19 cellular contexts compared by ENCODE assay signal in the genomic region with DNA sequence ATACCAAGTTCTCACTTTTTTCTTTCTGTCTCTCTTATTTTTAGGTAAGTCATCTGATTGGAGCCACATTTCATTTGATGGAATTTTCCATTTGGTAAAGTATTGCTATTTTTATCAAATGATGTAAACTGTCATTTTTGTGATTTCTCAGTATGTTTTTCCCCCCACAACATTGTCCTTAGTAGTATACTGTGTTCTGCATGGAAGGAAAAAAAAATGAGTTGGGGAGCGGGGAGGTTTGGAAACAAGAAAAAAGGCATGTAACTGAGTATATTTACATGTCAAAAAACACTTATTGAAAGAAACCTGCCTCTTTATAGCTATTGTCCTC.
DNase-seq lines count a peak whose midpoint lies in the region; ATAC-seq, FAIRE-seq and TF ChIP-seq lines count a peak whose summit lies in the region.
"Had no signal": no experiment of that assay in that cellular context is flagged by ENCODE, and none has a peak within 500 bp of the region (broad histone marks: within the 10 kb centered on the region; RNA-seq: fewer than 3 reads in every experiment).

No MANE protein-coding gene starts in this region.

- no peaks in the 10 kb centered on the region for H3F3A ChIP-seq in GM23338 (replicated peaks; ENCODE audit: low read depth)

- no peak overlapping the region for H3K27ac Mint-ChIP-seq in GM23338
- H3K27ac Mint-ChIP-seq: B cell; CD4-positive, alpha-beta T cell had no signal

- H3K9me3 Mint-ChIP-seq in GM23338, result peaks cover 3% of the 10 kb centered on the region; the same call in 1 of the 3 replicates

- H3K9ac ChIP-seq in endothelial cell of umbilical vein (replicated peaks; ENCODE audit: extremely low read depth, insufficient read depth, low read length), result no peak overlapping the region
- H3K9ac ChIP-seq in skeletal muscle tissue (ENCODE audit: low read depth in 1 of 3, low read length in 3 of 3), result no peak overlapping the region

- intact Hi-C loops in Panc1 (cut with micrococcal nuclease; ENCODE audit: unreplicated experiment) (no loop called here), endothelial cell of umbilical vein (cut with micrococcal nuclease) (no loop called here)

- H2AFZ ChIP-seq in GM23338 (no peak overlapping the region), endothelial cell of umbilical vein (ENCODE audit: low read depth, low read length) (no peak overlapping the region)

- no TSS peak for BruUV-seq in Panc1 (replicated peaks; lab: Mats Ljungman, UMichigan)
- BruUV-seq in endothelial cell of umbilical vein (replicated peaks; lab: Mats Ljungman, UMichigan), result TSS peak; percentile 32

- DNase-seq in GM23338 (ENCODE audit: low spot score) (no peak), Panc1 (ENCODE audit: low read depth, low spot score) (no peak), endothelial cell of umbilical vein (ENCODE audit: low read depth, low spot score) (no peak), NCI-H1048 (lab: John Stamatoyannopoulos, UW) (no peak), SHP77 (lab: John Stamatoyannopoulos, UW) (no peak)
- DNase-seq: C1 segment of cervical spinal cord; Calu3; CD4-positive, alpha-beta T cell; DMS 273 treated with DMSO at 0.1 percent for 48 hours; DMS79; GOT3 had no signal

- ATAC-seq in GM23338 (no peak), Panc1 (no peak), HG02938 (IDR thresholded peaks at IDR 0.05; ENCODE audit: unreplicated experiment) (no peak)
- ATAC-seq: GM12878 had no signal

- H3K4me2 ChIP-seq in GM23338, result peak overlapping the region; percentile 48; the same call in 1 of the 2 replicates
- H3K4me2 ChIP-seq in endothelial cell of umbilical vein (ENCODE audit: insufficient read depth, low read length), result peak overlapping the region; percentile 37

- FAIRE-seq in endothelial cell of umbilical vein (lab: Jason Lieb, UNC), result no peak
- FAIRE-seq: A204.1, GM12878, GM18507 had no signal

- H3K9me3 ChIP-seq in Panc1 (ENCODE audit: control insufficient read depth, insufficient read depth, low read depth, low read length) (no peaks in the 10 kb centered on the region), endothelial cell of umbilical vein (replicated peaks; ENCODE audit: control insufficient read depth, insufficient read depth, low read length) (no peaks in the 10 kb centered on the region), skeletal muscle tissue (ENCODE audit: control insufficient read depth in 3 of 3, low read length in 3 of 3) (no peaks in the 10 kb centered on the region)
- H3K9me3 ChIP-seq: HAP-1 had no signal

- no peak overlapping the region for H3K27ac ChIP-seq in GM23338 (ENCODE audit: low read depth)
- peak overlapping the region; percentile 52; the same call in 1 of the 2 replicates for H3K27ac ChIP-seq in Panc1 (ENCODE audit: low read length)
- peak overlapping the region; percentile 53 for H3K27ac ChIP-seq in endothelial cell of umbilical vein (ENCODE audit: insufficient read depth, low read depth, low read length)
- peak overlapping the region; percentile 2 for H3K27ac ChIP-seq in skeletal muscle tissue (ENCODE audit: low read depth, low read length)
- H3K27ac ChIP-seq: HL-60 had no signal

- H3K4me1 ChIP-seq in GM23338 (ENCODE audit: insufficient read depth), result peaks cover 30% of the 10 kb centered on the region
- peaks cover 19% of the 10 kb centered on the region for H3K4me1 ChIP-seq in Panc1 (ENCODE audit: control insufficient read depth, insufficient read depth, low read length)
- H3K4me1 ChIP-seq in endothelial cell of umbilical vein (ENCODE audit: control insufficient read depth, extremely low read depth, insufficient read depth, low read length), result peaks cover 52% of the 10 kb centered on the region
- peaks cover 20 to 39% (median 29%) of the 10 kb centered on the region in 3 donors for H3K4me1 ChIP-seq in skeletal muscle tissue (ENCODE audit: control insufficient read depth in 3 of 3, insufficient read depth in 3 of 3, low read length in 3 of 3)

- H3K4me3 Mint-ChIP-seq in GM23338, result no peak overlapping the region
- H3K4me3 Mint-ChIP-seq: B cell; CD4-positive, alpha-beta T cell had no signal

- in situ Hi-C loops in Panc1 (cut with HindIII; ENCODE audit: low pct_unique_long_range_greater_than_20kb, low sequenced_read_pairs), result no loop called here

- POLR2A ChIA-PET in Panc1 (lab: Charles Lee), result no interaction called here
- POLR2A ChIA-PET in endothelial cell of umbilical vein (lab: Charles Lee), result interaction anchor here (0.7 kb wide), 1 partner anchor 244 kb away, joined by 4 read pairs; no protein-coding TSS in a partner anchor

- peaks cover 26% of the 10 kb centered on the region for H3K4me1 Mint-ChIP-seq in GM23338

- no peak for TF ChIP-seq POLR2A in endothelial cell of umbilical vein (IDR thresholded peaks at IDR 0.05; ENCODE audit: low read depth, low read length)

- H3K27me3 ChIP-seq in GM23338 (ENCODE audit: insufficient read depth) (no peaks in the 10 kb centered on the region), Panc1 (ENCODE audit: control insufficient read depth, insufficient read depth, low read length) (no peaks in the 10 kb centered on the region), endothelial cell of umbilical vein (ENCODE audit: control insufficient read depth in 2 of 2, insufficient read depth in 2 of 2, low read length in 2 of 2) (no peaks in the 10 kb centered on the region), skeletal muscle tissue (ENCODE audit: control insufficient read depth in 3 of 3, insufficient read depth in 3 of 3, low read length in 3 of 3) (no peaks in the 10 kb centered on the region)

- no peaks in the 10 kb centered on the region for H3K9me1 ChIP-seq in endothelial cell of umbilical vein (replicated peaks; ENCODE audit: control insufficient read depth, extremely low read depth, insufficient read depth, low read length)

- no peak for TF ChIP-seq CTCF in GM23338 (conservative IDR thresholded peaks at IDR 0.05; ENCODE audit: low read depth in 2 of 2)
- no peak for TF ChIP-seq CTCF in Panc1 (IDR thresholded peaks at IDR 0.05)
- TF ChIP-seq CTCF in endothelial cell of umbilical vein (IDR thresholded peaks at IDR 0.05; ENCODE audit: extremely low read depth in 1 of 2, insufficient read depth in 1 of 2, low read depth in 1 of 2, low read length in 2 of 2), result no peak

- no peaks in the 10 kb centered on the region for H3K27me3 Mint-ChIP-seq in GM23338 (ENCODE audit: insufficient read depth, low read depth, poor library complexity)
- H3K27me3 Mint-ChIP-seq: B cell; CD4-positive, alpha-beta T cell had no signal

- CTCF ChIA-PET in Panc1 (lab: Charles Lee) (no interaction called here), endothelial cell of umbilical vein (lab: Charles Lee) (interaction anchor here (0.8 to 1.0 kb wide), 2 partner anchors 208 to 244 kb away, joined by 3 to 5 read pairs; no protein-coding TSS in a partner anchor)

- H3K36me3 ChIP-seq in GM23338 (ENCODE audit: insufficient read depth) (no peaks in the 10 kb centered on the region), Panc1 (ENCODE audit: control insufficient read depth, insufficient read depth, low read length) (no peaks in the 10 kb centered on the region), endothelial cell of umbilical vein (ENCODE audit: control insufficient read depth in 2 of 2, extremely low read depth in 1 of 2, insufficient read depth in 2 of 2, low read length in 2 of 2) (no peaks in the 10 kb centered on the region), skeletal muscle tissue (ENCODE audit: control insufficient read depth in 3 of 3, insufficient read depth in 3 of 3, low read length in 3 of 3) (no peaks in the 10 kb centered on the region)
- H3K36me3 ChIP-seq: HAP-1 had no signal

- H3K79me2 ChIP-seq in GM23338 (replicated peaks; ENCODE audit: insufficient read depth) (no peaks in the 10 kb centered on the region), endothelial cell of umbilical vein (ENCODE audit: control insufficient read depth, insufficient read depth, low read length) (no peaks in the 10 kb centered on the region)

- no peaks in the 10 kb centered on the region for H3K9me2 ChIP-seq in GM23338 (ENCODE audit: insufficient read depth)

- H3K4me3 ChIP-seq in GM23338 (no peak overlapping the region), Panc1 (ENCODE audit: low read depth in 2 of 2, low read length in 2 of 2) (no peak overlapping the region), endothelial cell of umbilical vein (replicated peaks in 1 of 3; ENCODE audit: insufficient read depth in 1 of 3, low read depth in 1 of 3, low read length in 3 of 3) (no peak overlapping the region), skeletal muscle tissue (ENCODE audit: low read length in 3 of 3) (no peak overlapping the region)
- H3K4me3 ChIP-seq: GM12878, HAP-1 had no signal

- H3K36me3 Mint-ChIP-seq in GM23338 (ENCODE audit: low read depth), result peaks cover 3% of the 10 kb centered on the region; the same call in 2 of the 3 replicates

- dilution Hi-C loops in endothelial cell of umbilical vein (cut with MboI; ENCODE audit: extremely low pct_ligation_motif_present, low sequenced_read_pairs), result no loop called here

- no peaks in the 10 kb centered on the region for H4K20me1 ChIP-seq in GM23338 (replicated peaks; ENCODE audit: insufficient read depth)
- H4K20me1 ChIP-seq in endothelial cell of umbilical vein (replicated peaks; ENCODE audit: control insufficient read depth, extremely low read depth, insufficient read depth, low read length), result no peaks in the 10 kb centered on the region

TF ChIP-seq in GM23338, 12 proteins besides CTCF, POLR2A, EP300 and RAD21 (continues in another document):
- TF ChIP-seq, protein P1, sequence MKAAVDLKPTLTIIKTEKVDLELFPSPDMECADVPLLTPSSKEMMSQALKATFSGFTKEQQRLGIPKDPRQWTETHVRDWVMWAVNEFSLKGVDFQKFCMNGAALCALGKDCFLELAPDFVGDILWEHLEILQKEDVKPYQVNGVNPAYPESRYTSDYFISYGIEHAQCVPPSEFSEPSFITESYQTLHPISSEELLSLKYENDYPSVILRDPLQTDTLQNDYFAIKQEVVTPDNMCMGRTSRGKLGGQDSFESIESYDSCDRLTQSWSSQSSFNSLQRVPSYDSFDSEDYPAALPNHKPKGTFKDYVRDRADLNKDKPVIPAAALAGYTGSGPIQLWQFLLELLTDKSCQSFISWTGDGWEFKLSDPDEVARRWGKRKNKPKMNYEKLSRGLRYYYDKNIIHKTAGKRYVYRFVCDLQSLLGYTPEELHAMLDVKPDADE (IDR thresholded peaks at IDR 0.05), result no peak
- TF ChIP-seq CREB1 (CRISPR knock-in tag; IDR thresholded peaks at IDR 0.05; ENCODE audit: low read depth) (no peak), EZH2 (IDR thresholded peaks at IDR 0.05; ENCODE audit: low read depth, unreplicated experiment) (no peak)

TF ChIP-seq in endothelial cell of umbilical vein, 7 proteins besides CTCF, POLR2A, EP300 and RAD21 (continues in another document):
- TF ChIP-seq FOS (IDR thresholded peaks at IDR 0.05; ENCODE audit: borderline replicate concordance, insufficient read depth, low read length), result no peak
- no peak for TF ChIP-seq EZH2 (IDR thresholded peaks at IDR 0.05; ENCODE audit: borderline replicate concordance, low read depth, low read length, severe bottlenecking)
- TF ChIP-seq, protein P2, sequence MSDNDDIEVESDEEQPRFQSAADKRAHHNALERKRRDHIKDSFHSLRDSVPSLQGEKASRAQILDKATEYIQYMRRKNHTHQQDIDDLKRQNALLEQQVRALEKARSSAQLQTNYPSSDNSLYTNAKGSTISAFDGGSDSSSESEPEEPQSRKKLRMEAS (IDR thresholded peaks at IDR 0.05; ENCODE audit: insufficient read depth, insufficient read length), result no peak
- no peak for TF ChIP-seq GATA2 (IDR thresholded peaks at IDR 0.05; ENCODE audit: insufficient read depth, insufficient read length, low read depth, low read length)
